Comparison of ENCODE assay signal across 8 cellular contexts in genomic region chr1:82775402-82776000, GRCh38.
DNase-seq lines count a peak whose midpoint lies in the region; ATAC-seq and TF ChIP-seq lines count a peak whose summit lies in the region.

No MANE protein-coding gene starts in this region.

- peaks cover 8% of the 10 kb centered on the region for H3K4me1 Mint-ChIP-seq in activated CD4-positive, alpha-beta T cell treated with anti-CD3 and anti-CD28 coated beads, Interleukin-2, amount 10 ng/mL, durations not matched to agents 7 days and 5 days

- POLR2A ChIA-PET in activated CD4-positive, alpha-beta T cell treated with anti-CD3 and anti-CD28 coated beads, Interleukin-2, amount 10 ng/mL, durations not matched to agents 7 days and 5 days (lab: Charles Lee): interaction anchor here (0.6 kb wide), 1 partner anchor 1095 kb away, joined by 3 read pairs; no protein-coding TSS in a partner anchor

- CTCF ChIA-PET in activated CD4-positive, alpha-beta T cell treated with anti-CD3 and anti-CD28 coated beads, Interleukin-2, amount 10 ng/mL, durations not matched to agents 7 days and 5 days (lab: Charles Lee): no interaction called here

- no peaks in the 10 kb centered on the region for H3K36me3 Mint-ChIP-seq in activated CD4-positive, alpha-beta T cell treated with anti-CD3 and anti-CD28 coated beads, Interleukin-2, amount 10 ng/mL, durations not matched to agents 7 days and 5 days (ENCODE audit: low read depth)

- H3K27ac Mint-ChIP-seq in activated CD4-positive, alpha-beta T cell treated with anti-CD3 and anti-CD28 coated beads, Interleukin-2, amount 10 ng/mL, durations not matched to agents 7 days and 5 days: no peak overlapping the region

- 77 to 83% methylated on average over 12 of the region's 12 CpGs for WGBS in lower leg skin, 2 donors

- intact Hi-C loops in lower leg skin (cut with DNase I; ENCODE audit: low total_unique reads): no loop called here

- peaks cover 5% of the 10 kb centered on the region for H3K9me3 Mint-ChIP-seq in activated CD4-positive, alpha-beta T cell treated with anti-CD3 and anti-CD28 coated beads, Interleukin-2, amount 10 ng/mL, durations not matched to agents 7 days and 5 days

- H3K27me3 Mint-ChIP-seq in activated CD4-positive, alpha-beta T cell treated with anti-CD3 and anti-CD28 coated beads, Interleukin-2, amount 10 ng/mL, durations not matched to agents 7 days and 5 days: peaks cover 3% of the 10 kb centered on the region

- ATAC-seq in HG03103 (IDR thresholded peaks at IDR 0.05; ENCODE audit: low read depth, unreplicated experiment) (peak; percentile 74), HG02759 (IDR thresholded peaks at IDR 0.05; ENCODE audit: unreplicated experiment) (no peak)

- no peak for TF ChIP-seq CTCF in lower leg skin (IDR thresholded peaks at IDR 0.05)

- no peak overlapping the region for H3K4me3 ChIP-seq in lower leg skin (ENCODE audit: low read depth, poor library complexity, severe bottlenecking)

- DNase-seq in C1 segment of cervical spinal cord (lab: John Stamatoyannopoulos, UW) (peak in 8 of 14 donors; percentile 1 to 37 (median 13)), glomerular visceral epithelial cell (ENCODE audit: extremely low spot score) (peak; percentile 25), NCI-H187 treated with DMSO at 0.1 percent for 48 hours (lab: John Stamatoyannopoulos, UW) (no peak), lower leg skin (ENCODE audit: low spot score in 2 of 2) (no peak)
- peak; percentile 30 for DNase-seq in activated CD4-positive, alpha-beta T cell treated with anti-CD3 and anti-CD28 coated beads, Interleukin-2, amount 10 ng/mL, durations not matched to agents 7 days and 5 days
- peak; percentile 42 for DNase-seq in stimulated activated CD4-positive, alpha-beta T cell treated with anti-CD3 and anti-CD28 coated beads, Interleukin-1b, Interleukin-23, amount 100 ng/mL, for 48 hours

- no peak overlapping the region for H3K4me3 Mint-ChIP-seq in activated CD4-positive, alpha-beta T cell treated with anti-CD3 and anti-CD28 coated beads, Interleukin-2, amount 10 ng/mL, durations not matched to agents 7 days and 5 days

- no peak for TF ChIP-seq POLR2A in lower leg skin (IDR thresholded peaks at IDR 0.05)

Comparison
In these comparisons a context has a peak if more than half of its experiments do, and no peak if none do; other contexts are left out.
1. DNase-seq: peak in C1 segment of cervical spinal cord (8 of 14), activated CD4-positive, alpha-beta T cell treated with anti-CD3 and anti-CD28 coated beads, Interleukin-2, amount 10 ng/mL, durations not matched to agents 7 days and 5 days (single experiment), glomerular visceral epithelial cell (single experiment) and stimulated activated CD4-positive, alpha-beta T cell treated with anti-CD3 and anti-CD28 coated beads, Interleukin-1b, Interleukin-23, amount 100 ng/mL, for 48 hours (single experiment); none in NCI-H187 treated with DMSO at 0.1 percent for 48 hours (single experiment) and lower leg skin (0 of 2).